In the genomic region with DNA sequence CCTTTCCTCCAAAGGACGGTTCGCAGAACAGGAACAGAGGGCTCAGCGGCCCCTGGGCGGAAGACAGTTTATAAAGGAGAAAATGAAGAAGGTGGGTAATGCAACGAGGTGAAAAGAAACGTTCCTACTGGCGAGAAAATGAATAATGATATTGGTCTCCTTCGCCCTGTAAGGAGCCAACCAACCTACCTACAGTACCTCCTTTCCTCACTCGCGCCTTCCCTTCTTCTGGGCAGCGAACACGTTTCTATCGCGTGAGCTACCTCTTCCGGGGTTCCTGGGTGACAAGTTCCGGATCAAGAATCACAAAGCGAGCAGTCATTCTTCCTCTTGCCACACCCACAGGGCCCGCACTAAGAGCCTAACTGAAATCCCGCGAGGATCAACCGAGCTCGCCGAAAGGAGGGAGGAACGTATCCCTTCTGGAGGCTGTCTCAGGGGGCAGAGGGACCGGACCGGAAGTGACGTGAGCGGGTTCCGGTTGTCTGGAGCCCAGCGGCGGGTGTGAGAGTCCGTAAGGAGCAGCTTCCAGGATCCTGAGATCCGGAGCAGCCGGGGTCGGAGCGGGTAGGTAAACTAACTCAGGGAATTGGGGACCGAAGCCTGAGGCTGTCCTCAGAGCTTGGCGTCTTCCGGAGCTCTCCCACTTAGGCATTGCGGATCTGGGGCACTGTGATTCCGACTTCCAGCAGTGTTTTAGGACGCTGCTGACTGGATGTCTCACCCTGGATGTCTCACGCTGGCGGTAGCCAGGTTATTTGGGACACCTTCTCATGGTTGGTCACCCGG, we compare ENCODE assay signal across 8 cellular contexts. TPM values are rescaled to one million over a fixed set of nuclear protein-coding genes. Genes with fewer than 3 reads are reported as not detected.
A peak's percentile ranks its signal among the peaks of the same experiment; 100 is the strongest.
DNase-seq lines count a peak whose midpoint lies in the region; ATAC-seq and TF ChIP-seq lines count a peak whose summit lies in the region.

A gene (minus strand): TSS at position 249 of the 789 bp plus-strand sequence. CDS start 9,452 bp downstream, outside the sequence.
A gene (plus strand): TSS at position 473 of the 789 bp plus-strand sequence. CDS start 23,793 bp downstream, outside the sequence.

- ATAC-seq in activated T-helper 17 cell treated with anti-CD3 and anti-CD28 coated beads, Interleukin-2, amount 50 U/mL, for 72 hours (replicated peaks): peak; percentile 99
- ATAC-seq in naive thymus-derived CD8-positive, alpha-beta T cell: peak; percentile 92

- H3K9me3 ChIP-seq in fibroblast of lung (ENCODE audit: control insufficient read depth, insufficient read depth, low read depth, low read length): no peaks in the 10 kb centered on the region

- peak within 1 kb of the TSS; percentile 93 for H3K4me3 Mint-ChIP-seq in activated T-helper 17 cell treated with anti-CD3 and anti-CD28 coated beads, Interleukin-2, amount 50 U/mL, for 72 hours
- peak within 1 kb of the TSS; percentile 93 to 100 (median 98) for H3K4me3 Mint-ChIP-seq in naive thymus-derived CD8-positive, alpha-beta T cell

- H3K4me1 Mint-ChIP-seq in activated T-helper 17 cell treated with anti-CD3 and anti-CD28 coated beads, Interleukin-2, amount 50 U/mL, for 72 hours: peaks cover 28% of the 10 kb centered on the region
- peaks cover 30 to 75% (median 69%) of the 10 kb centered on the region in 4 donors for H3K4me1 Mint-ChIP-seq in naive thymus-derived CD8-positive, alpha-beta T cell

- peak within 1 kb of the TSS; percentile 86 for H3K9ac ChIP-seq in fibroblast of lung (ENCODE audit: insufficient read depth, low read length)

- H4K20me1 ChIP-seq in fibroblast of lung (ENCODE audit: control insufficient read depth, extremely low read depth, insufficient read depth, low read length): no peaks in the 10 kb centered on the region

- H3K4me2 ChIP-seq in fibroblast of lung (ENCODE audit: extremely low read depth, insufficient read depth, low read length): peak within 1 kb of the TSS; percentile 84

- H3K27ac ChIP-seq in RWPE1 (peak within 1 kb of the TSS; percentile 92), fibroblast of lung (ENCODE audit: insufficient read depth, low read length) (peak within 1 kb of the TSS; percentile 97)

- peak within 1 kb of the TSS; percentile 64 for H2AFZ ChIP-seq in fibroblast of lung (ENCODE audit: low read length)

- no peaks in the 10 kb centered on the region for H3K27me3 Mint-ChIP-seq in activated T-helper 17 cell treated with anti-CD3 and anti-CD28 coated beads, Interleukin-2, amount 50 U/mL, for 72 hours
- H3K27me3 Mint-ChIP-seq in naive thymus-derived CD8-positive, alpha-beta T cell: no peaks in the 10 kb centered on the region

- H3K4me1 ChIP-seq in fibroblast of lung (ENCODE audit: control insufficient read depth, extremely low read depth, insufficient read depth, low read length): peaks cover 4% of the 10 kb centered on the region

- DNase-seq in Daoy (ENCODE audit: low read depth) (peak; percentile 98), GOT3 (lab: John Stamatoyannopoulos, UW) (peak; percentile 93), LNCaP clone FGC (ENCODE audit: low read depth) (peak; percentile 99), RWPE1 (ENCODE audit: low spot score) (peak; percentile 99), fibroblast of lung (ENCODE audit: low read depth in 2 of 2) (peak; percentile 100)
- DNase-seq in naive thymus-derived CD8-positive, alpha-beta T cell: peak; percentile 77 to 93 (median 88)
- peak; percentile 77 to 91 (median 84) for DNase-seq in stimulated activated naive CD4-positive, alpha-beta T cell (lab: John Stamatoyannopoulos, UW)

- peaks cover 60% of the 10 kb centered on the region for H3K36me3 Mint-ChIP-seq in activated T-helper 17 cell treated with anti-CD3 and anti-CD28 coated beads, Interleukin-2, amount 50 U/mL, for 72 hours (ENCODE audit: low read depth)
- peaks cover 0 to 14% (median 6%) of the 10 kb centered on the region in 3 donors for H3K36me3 Mint-ChIP-seq in naive thymus-derived CD8-positive, alpha-beta T cell

- POLR2A ChIA-PET in RWPE1 (lab: Yijun Ruan, JAX; ENCODE audit: low non-redundant PET): interaction anchor here (0.9 to 1.1 kb wide), 2 partner anchors 22 to 25 kb away, joined by 3 to 4 read pairs; no protein-coding TSS in a partner anchor
- POLR2A ChIA-PET in naive thymus-derived CD8-positive, alpha-beta T cell (lab: Charles Lee): interaction anchor here (0.7 to 2.9 kb wide), 9 partner anchors 11 to 1050 kb away, joined by 3 to 14 read pairs (median 4); a partner anchor contains a TSS

- H3K9me3 Mint-ChIP-seq in activated T-helper 17 cell treated with anti-CD3 and anti-CD28 coated beads, Interleukin-2, amount 50 U/mL, for 72 hours: no peaks in the 10 kb centered on the region
- H3K9me3 Mint-ChIP-seq in naive thymus-derived CD8-positive, alpha-beta T cell: no peaks in the 10 kb centered on the region

- no peaks in the 10 kb centered on the region for H3K36me3 ChIP-seq in fibroblast of lung (ENCODE audit: control insufficient read depth, insufficient read depth, low read length)

- peak within 1 kb of the TSS; percentile 98 for H3K27ac Mint-ChIP-seq in activated T-helper 17 cell treated with anti-CD3 and anti-CD28 coated beads, Interleukin-2, amount 50 U/mL, for 72 hours
- H3K27ac Mint-ChIP-seq in naive thymus-derived CD8-positive, alpha-beta T cell: peak within 1 kb of the TSS; percentile 97 to 100 (median 99)

- no peak for TF ChIP-seq CTCF in LNCaP clone FGC (IDR thresholded peaks at IDR 0.05; ENCODE audit: control insufficient read depth, extremely low read depth, insufficient read depth)
- no peak for TF ChIP-seq CTCF in RWPE1 (conservative IDR thresholded peaks at IDR 0.05; ENCODE audit: low read depth)
- no peak for TF ChIP-seq CTCF in fibroblast of lung (conservative IDR thresholded peaks at IDR 0.05 in 1 of 2, IDR thresholded peaks at IDR 0.05 in 1 of 2; ENCODE audit: low read depth in 1 of 2, low read length in 2 of 2)

- H3K79me2 ChIP-seq in fibroblast of lung (ENCODE audit: control insufficient read depth, insufficient read depth, low read length): peaks cover 91% of the 10 kb centered on the region

- peak within 1 kb of the TSS; percentile 92 for H3K4me3 ChIP-seq in LNCaP clone FGC (ENCODE audit: low read depth, low read length)
- H3K4me3 ChIP-seq in fibroblast of lung (replicated peaks in 1 of 4; ENCODE audit: control extremely low read depth in 1 of 4, insufficient read depth in 1 of 4, low read depth in 3 of 4, low read length in 4 of 4): peak within 1 kb of the TSS; percentile 87 to 92 (median 90)

- no peaks in the 10 kb centered on the region for H3K27me3 ChIP-seq in fibroblast of lung (ENCODE audit: control insufficient read depth, insufficient read depth, low read length)

- CTCF ChIA-PET in RWPE1 (lab: Yijun Ruan, JAX): interaction anchor here (0.6 kb wide), 1 partner anchor 195 kb away, joined by 3 read pairs; no protein-coding TSS in a partner anchor

RNA-seq across cellular contexts. Expression of the first gene that starts in this region (rescaled TPM):
- total RNA-seq in Daoy (2014; rRNA removed; shearing (Covaris generic)): 28.3 and 39.1 TPM in 2 replicates
- 10 to 100 TPM; 32.4 to 48.6 TPM for total RNA-seq in activated T-helper 17 cell treated with anti-CD3 and anti-CD28 coated beads, Interleukin-2, amount 50 U/mL, for 72 hours
- 26.3 and 31.3 TPM in 2 replicates for total RNA-seq in fibroblast of lung
- polyA plus RNA-seq in fibroblast of lung: 60.5 and 67.7 TPM in 2 replicates
- polyA plus RNA-seq in fibroblast of lung (2012): 46.4 and 48.1 TPM in 2 replicates
- polyA minus RNA-seq in fibroblast of lung (ENCODE audit: low replicate concordance): 11.8 and 15.9 TPM in 2 replicates
- 10 to 100 TPM; 16.2 to 17.3 TPM for total RNA-seq in naive thymus-derived CD8-positive, alpha-beta T cell
- 10 to 100 TPM; 14.4 to 19.7 (median 17.8) TPM for polyA plus RNA-seq in naive thymus-derived CD8-positive, alpha-beta T cell

RNA-seq across cellular contexts. Expression of the second gene that starts in this region (rescaled TPM):
- total RNA-seq in Daoy (2014; rRNA removed; shearing (Covaris generic)): 172 and 212 TPM in 2 replicates
- total RNA-seq in activated T-helper 17 cell treated with anti-CD3 and anti-CD28 coated beads, Interleukin-2, amount 50 U/mL, for 72 hours: 100 to 1,000 TPM; 309 to 488 TPM
- 210 and 235 TPM in 2 replicates for total RNA-seq in fibroblast of lung
- 96.5 and 125 TPM in 2 replicates for polyA plus RNA-seq in fibroblast of lung
- 72.7 and 75.0 TPM in 2 replicates for polyA plus RNA-seq in fibroblast of lung (2012)
- 80.0 and 118 TPM in 2 replicates for polyA minus RNA-seq in fibroblast of lung (ENCODE audit: low replicate concordance)
- total RNA-seq in naive thymus-derived CD8-positive, alpha-beta T cell: 10 to 100 TPM; 63.5 to 65.1 TPM
- polyA plus RNA-seq in naive thymus-derived CD8-positive, alpha-beta T cell: 10 to 100 TPM; 39.8 to 57.1 (median 40.9) TPM

Comparison
In these comparisons a context has a peak if more than half of its experiments do, and no peak if none do; other contexts are left out.
1. Peak in every context shown above with its lines: DNase-seq, ATAC-seq, H3K4me3 ChIP-seq and H3K27ac ChIP-seq.